27 cellular contexts compared by ENCODE assay signal in genomic region chr4:2361366-2362285, GRCh38. TPM values are rescaled to one million over a fixed set of nuclear protein-coding genes. Genes with fewer than 3 reads are reported as not detected.
DNase-seq lines count a peak whose midpoint lies in the region; ATAC-seq and TF ChIP-seq lines count a peak whose summit lies in the region.
"Had no signal": no experiment of that assay in that cellular context is flagged by ENCODE, and none has a peak within 500 bp of the region (broad histone marks: within the 10 kb centered on the region; RNA-seq: fewer than 3 reads in every experiment).

No MANE protein-coding gene starts in this region.

- intact Hi-C loops in right lobe of liver (cut with DNase I): no loop called here

- no peak for TF ChIP-seq POLR2A in right lobe of liver (IDR thresholded peaks at IDR 0.05)

- no peak for TF ChIP-seq CTCF in right lobe of liver (IDR thresholded peaks at IDR 0.05)

- ATAC-seq in right lobe of liver: no peak
- no peak for ATAC-seq in HG03439 (IDR thresholded peaks at IDR 0.05; ENCODE audit: unreplicated experiment)
- ATAC-seq in HG03196 (IDR thresholded peaks at IDR 0.05; ENCODE audit: unreplicated experiment): no peak
- ATAC-seq: esophagus mucosa, left colon had no signal

- H3K9me3 ChIP-seq in right lobe of liver: no peaks in the 10 kb centered on the region
- H3K9me3 ChIP-seq: neutrophil, Peyer's patch, SJSA1, spleen, stomach had no signal

- WGBS in right lobe of liver (ENCODE audit: insufficient coverage, low coverage, low lambda C conversion rate, missing lambda C conversion rate): 100% methylated on average over 2 of the region's 23 CpGs

- no peak overlapping the region for H3K27ac ChIP-seq in right lobe of liver
- H3K27ac ChIP-seq: neutrophil, SJSA1, spleen had no signal

- H3K4me1 ChIP-seq in right lobe of liver: peaks cover 0 to 20% (median 8%) of the 10 kb centered on the region in 4 donors
- H3K4me1 ChIP-seq: SJSA1 had no signal

- DNase-seq in activated effector memory CD4-positive, alpha-beta T cell treated with anti-CD3 and anti-CD28 coated beads, Interleukin-2, amount 50 U/mL, for 16 hours: peak; percentile 55
- DNase-seq in activated effector memory CD4-positive, alpha-beta T cell treated with Interleukin-2 at 50 U/mL for 16 hours: no peak
- DNase-seq in cerebellar cortex (ENCODE audit: low spot score) (peak; percentile 99), right lobe of liver (peak in 2 of 3 donors; percentile 28 to 48), activated gamma-delta T cell treated with Interleukin-2 at 50 U/mL for 16 hours (no peak), midbrain (lab: John Stamatoyannopoulos, UW) (no peak)
- DNase-seq: activated CD4-positive, alpha-beta T cell treated with anti-CD3 and anti-CD28 coated beads, Interleukin-2, amount 50 U/mL, for 4 hours; activated naive CD4-positive, alpha-beta T cell; GDM1; Karpas-422; left colon; NCI-H2029; spleen; stimulated activated CD4-positive, alpha-beta T cell treated with anti-CD3 and anti-CD28 coated beads, Interleukin-4, amount 100 ng/mL, for 4 hours; stomach had no signal

- no peaks in the 10 kb centered on the region for H3K27me3 ChIP-seq in right lobe of liver
- H3K27me3 ChIP-seq: Peyer's patch, SJSA1, stomach had no signal

- no peak overlapping the region for H3K4me3 ChIP-seq in right lobe of liver
- H3K4me3 ChIP-seq: Peyer's patch, SJSA1, spleen, stomach had no signal

- H3K36me3 ChIP-seq in right lobe of liver: no peaks in the 10 kb centered on the region
- H3K36me3 ChIP-seq: neutrophil, Peyer's patch, SJSA1, spleen, stomach had no signal

RNA-seq across cellular contexts. Expression of gene ZFYVE28, which starts 56.8 kb away (rescaled TPM):
- total RNA-seq in right lobe of liver: 1 to 10 TPM; 2.5 to 9.6 (median 4.8) TPM

RNA-seq across cellular contexts. Expression of gene CFAP99, which starts 57.1 kb away (rescaled TPM):
- under 1 TPM in 5 of 6 experiments, not detected in 1; 0.25 to 0.86 (median 0.29) TPM for total RNA-seq in right lobe of liver
- total RNA-seq: A673; cardiac septum; frontal cortex; HT-29; mesothelial cell of epicardium; SJSA1; T-helper 1 cell treated with Interleukin-12 subunit alpha and Interleukin-12 subunit beta and Interleukin-4 antibody, amounts not matched to agents 30 ng/mL and 1 ng/mL, for 36 hours had no signal

Comparison
In these comparisons a context has a peak if more than half of its experiments do, and no peak if none do; other contexts are left out.
1. DNase-seq: peak in activated effector memory CD4-positive, alpha-beta T cell treated with anti-CD3 and anti-CD28 coated beads, Interleukin-2, amount 50 U/mL, for 16 hours (single experiment), cerebellar cortex (single experiment) and right lobe of liver (2 of 3); none in activated effector memory CD4-positive, alpha-beta T cell treated with Interleukin-2 at 50 U/mL for 16 hours (single experiment), activated gamma-delta T cell treated with Interleukin-2 at 50 U/mL for 16 hours (single experiment) and midbrain (single experiment).